1 cellular context compared by ENCODE assay signal in the genomic region with DNA sequence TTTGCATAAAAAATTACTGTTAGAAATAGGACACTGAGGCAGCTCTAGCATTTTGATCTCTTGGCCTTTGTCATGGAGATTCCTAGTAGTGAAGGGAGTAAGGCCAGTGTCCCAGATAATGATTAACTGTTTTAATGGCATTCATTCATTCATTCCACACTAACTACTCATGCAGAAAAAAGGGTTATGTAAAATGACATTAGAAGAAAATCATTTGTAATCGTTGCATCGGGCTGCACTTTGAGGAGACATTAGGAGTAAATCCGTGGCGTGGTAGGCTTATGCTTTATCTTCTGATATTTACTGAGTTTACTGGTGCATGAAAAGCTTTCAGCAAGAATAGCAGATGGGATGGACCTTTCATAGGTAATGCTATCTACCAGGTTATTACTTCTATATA.
A peak's percentile ranks its signal among the peaks of the same experiment; 100 is the strongest.
TF ChIP-seq lines count a peak whose summit lies in the region.

No MANE protein-coding gene starts in this region.

TF ChIP-seq in GM12878, 131 proteins besides CTCF, POLR2A, EP300 and RAD21:
- TF ChIP-seq, protein P1, sequence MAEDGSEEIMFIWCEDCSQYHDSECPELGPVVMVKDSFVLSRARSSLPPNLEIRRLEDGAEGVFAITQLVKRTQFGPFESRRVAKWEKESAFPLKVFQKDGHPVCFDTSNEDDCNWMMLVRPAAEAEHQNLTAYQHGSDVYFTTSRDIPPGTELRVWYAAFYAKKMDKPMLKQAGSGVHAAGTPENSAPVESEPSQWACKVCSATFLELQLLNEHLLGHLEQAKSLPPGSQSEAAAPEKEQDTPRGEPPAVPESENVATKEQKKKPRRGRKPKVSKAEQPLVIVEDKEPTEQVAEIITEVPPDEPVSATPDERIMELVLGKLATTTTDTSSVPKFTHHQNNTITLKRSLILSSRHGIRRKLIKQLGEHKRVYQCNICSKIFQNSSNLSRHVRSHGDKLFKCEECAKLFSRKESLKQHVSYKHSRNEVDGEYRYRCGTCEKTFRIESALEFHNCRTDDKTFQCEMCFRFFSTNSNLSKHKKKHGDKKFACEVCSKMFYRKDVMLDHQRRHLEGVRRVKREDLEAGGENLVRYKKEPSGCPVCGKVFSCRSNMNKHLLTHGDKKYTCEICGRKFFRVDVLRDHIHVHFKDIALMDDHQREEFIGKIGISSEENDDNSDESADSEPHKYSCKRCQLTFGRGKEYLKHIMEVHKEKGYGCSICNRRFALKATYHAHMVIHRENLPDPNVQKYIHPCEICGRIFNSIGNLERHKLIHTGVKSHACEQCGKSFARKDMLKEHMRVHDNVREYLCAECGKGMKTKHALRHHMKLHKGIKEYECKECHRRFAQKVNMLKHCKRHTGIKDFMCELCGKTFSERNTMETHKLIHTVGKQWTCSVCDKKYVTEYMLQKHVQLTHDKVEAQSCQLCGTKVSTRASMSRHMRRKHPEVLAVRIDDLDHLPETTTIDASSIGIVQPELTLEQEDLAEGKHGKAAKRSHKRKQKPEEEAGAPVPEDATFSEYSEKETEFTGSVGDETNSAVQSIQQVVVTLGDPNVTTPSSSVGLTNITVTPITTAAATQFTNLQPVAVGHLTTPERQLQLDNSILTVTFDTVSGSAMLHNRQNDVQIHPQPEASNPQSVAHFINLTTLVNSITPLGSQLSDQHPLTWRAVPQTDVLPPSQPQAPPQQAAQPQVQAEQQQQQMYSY (CRISPR knock-in tag; IDR thresholded peaks at IDR 0.05): no peak
- 0 out of 2 replicates have a peak, but pooled peaks have one; percentile 11 for TF ChIP-seq ZNF24 (IDR thresholded peaks at IDR 0.05)
